27 cellular contexts compared by ENCODE assay signal in the genomic region with DNA sequence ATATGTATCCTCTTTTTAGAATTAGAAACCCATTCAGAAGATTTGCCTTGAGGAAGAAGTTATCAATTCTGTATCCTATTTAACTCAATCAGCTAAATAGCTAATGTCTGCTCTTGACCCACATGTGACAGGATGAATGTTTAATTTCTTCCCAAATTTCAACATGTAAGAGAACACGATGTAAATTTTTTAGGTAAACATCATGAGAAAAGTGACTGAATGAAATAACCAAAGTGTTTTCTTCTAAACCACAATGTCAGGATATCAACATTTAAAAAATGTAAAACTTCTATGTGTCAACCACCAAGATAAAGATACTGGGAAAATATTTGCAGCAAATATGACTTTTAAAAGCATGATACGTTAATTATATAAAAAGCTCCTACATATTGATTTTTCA.
"Had no signal": no experiment of that assay in that cellular context is flagged by ENCODE, and none has a peak within 500 bp of the region (broad histone marks: within the 10 kb centered on the region; RNA-seq: fewer than 3 reads in every experiment).

No MANE protein-coding gene starts in this region.

- H3K36me3 ChIP-seq: cardiac muscle cell, esophagus squamous epithelium, gastrocnemius medialis, heart left ventricle had no signal

- H3K27ac ChIP-seq: body of pancreas, cardiac muscle cell, epithelial cell of prostate, esophagus squamous epithelium, foreskin keratinocyte, gastrocnemius medialis, heart left ventricle, WERI-Rb-1 had no signal

- DNase-seq: activated B cell treated with CpG ODN at 0.5 μM for 24 hours; activated CD4-positive, alpha-beta T cell treated with anti-CD3 and anti-CD28 coated beads for 48 hours; activated CD4-positive, alpha-beta T cell treated with anti-CD3 and anti-CD28 coated beads, Interleukin-2, amount 50 U/mL, for 1 hour; activated CD4-positive, alpha-beta T cell treated with anti-CD3 and anti-CD28 coated beads, Interleukin-2, amount 50 U/mL, for 48 hours; activated CD8-positive, alpha-beta memory T cell treated with anti-CD3 and anti-CD28 coated beads for 24 hours; activated CD8-positive, alpha-beta T cell treated with anti-CD3 and anti-CD28 coated beads for 36 hours; activated effector memory CD4-positive, alpha-beta T cell treated with anti-CD3 and anti-CD28 coated beads, Interleukin-2, amount 50 U/mL, for 16 hours; activated naive CD4-positive, alpha-beta T cell treated with anti-CD3 and anti-CD28 coated beads, Interleukin-2, amount 10 ng/mL, durations not matched to agents 7 days and 5 days; activated naive CD8-positive, alpha-beta T cell treated with anti-CD3 and anti-CD28 coated beads, Interleukin-2, amount 10 ng/mL, durations not matched to agents 7 days and 5 days; activated T-cell treated with anti-CD3 and anti-CD28 coated beads, Interleukin-2, amount 50 U/mL, for 4 hours; amygdala; aorta; body of pancreas; cortex of kidney; dermis blood vessel endothelial cell; effector CD4-positive, alpha-beta T cell; esophagus squamous epithelium; foreskin keratinocyte; gastrocnemius medialis; glutamatergic neuron; heart left ventricle; T-helper 1 cell; T-helper 17 cell; T1000; WERI-Rb-1 had no signal

- H3K4me1 ChIP-seq: esophagus squamous epithelium, foreskin keratinocyte, gastrocnemius medialis had no signal

- H3K4me3 ChIP-seq: body of pancreas, cardiac muscle cell, esophagus squamous epithelium, gastrocnemius medialis, heart left ventricle had no signal

- H3K9me3 ChIP-seq: body of pancreas, esophagus squamous epithelium, gastrocnemius medialis, heart left ventricle had no signal

- H3K27me3 ChIP-seq: body of pancreas, cardiac muscle cell, esophagus squamous epithelium, foreskin keratinocyte, gastrocnemius medialis, heart left ventricle had no signal
